Comparison of ENCODE assay signal across 18 cellular contexts in the genomic region with DNA sequence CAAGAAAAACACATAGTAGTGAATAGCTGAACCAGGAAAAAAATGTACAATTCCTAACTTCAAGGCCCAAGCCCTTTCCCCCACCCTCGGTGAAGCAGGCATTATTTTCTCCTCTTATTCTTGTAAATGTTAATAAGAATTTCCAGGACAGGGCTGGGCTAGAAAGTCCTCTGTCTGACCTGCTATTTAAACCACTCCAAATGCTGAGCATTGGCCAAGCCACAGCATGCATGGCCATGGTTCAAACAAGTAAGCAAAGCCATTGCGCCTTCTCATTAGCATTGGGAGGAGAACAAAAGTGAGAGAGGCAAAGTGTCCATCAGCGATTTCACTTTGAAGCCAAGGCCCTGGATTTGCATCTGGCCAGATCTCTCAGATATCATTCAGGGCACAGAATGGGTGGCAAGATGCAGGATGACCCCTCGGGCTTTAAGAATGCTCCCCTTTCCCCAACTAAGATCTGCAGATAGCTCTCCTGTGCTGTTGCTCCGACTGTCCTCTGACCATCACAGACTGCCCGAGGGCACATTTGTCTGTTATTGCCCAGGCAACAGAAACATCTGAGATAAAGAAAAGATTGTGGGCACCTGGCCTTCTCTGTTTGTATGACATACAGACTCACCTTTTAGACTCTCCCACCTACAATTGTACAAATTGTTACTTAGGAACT. TPM values are rescaled to one million over a fixed set of nuclear protein-coding genes. Genes with fewer than 3 reads are reported as not detected.
DNase-seq lines count a peak whose midpoint lies in the region; ATAC-seq and TF ChIP-seq lines count a peak whose summit lies in the region.
"Had no signal": no experiment of that assay in that cellular context is flagged by ENCODE, and none has a peak within 500 bp of the region (broad histone marks: within the 10 kb centered on the region; RNA-seq: fewer than 3 reads in every experiment).

No MANE protein-coding gene starts in this region.

- H3K4me3 ChIP-seq in right atrium auricular region: no peak overlapping the region
- H3K4me3 ChIP-seq: dorsolateral prefrontal cortex, pancreas, testis had no signal

- H3K27me3 Mint-ChIP-seq in HFFc6 (ENCODE audit: insufficient read depth): peaks cover 7% of the 10 kb centered on the region

- TF ChIP-seq CTCF in right atrium auricular region (IDR thresholded peaks at IDR 0.05) (no peak), HFFc6 (IDR thresholded peaks at IDR 0.05) (no peak)

- no peaks in the 10 kb centered on the region for H3K9me3 ChIP-seq in right atrium auricular region
- H3K9me3 ChIP-seq: pancreas, testis had no signal

- H3K4me1 Mint-ChIP-seq in HFFc6 (ENCODE audit: low read depth): no peaks in the 10 kb centered on the region

- intact Hi-C loops in Right ventricle myocardium inferior (cut with DNase I): no loop called here

- H3K4me1 ChIP-seq in right atrium auricular region: no peaks in the 10 kb centered on the region
- H3K4me1 ChIP-seq: foreskin keratinocyte, pancreas, testis had no signal

- no peak overlapping the region for H3K27ac Mint-ChIP-seq in HFFc6
- H3K27ac Mint-ChIP-seq: activated T-cell treated with anti-CD3 and anti-CD28 coated beads, Interleukin-2, amount 50 U/mL, for 72 hours had no signal

- no peak for DNase-seq in Right ventricle myocardium inferior (ENCODE audit: missing footprints)
- DNase-seq in right atrium auricular region (ENCODE audit: low spot score): no peak
- DNase-seq in NCI-H69 (lab: John Stamatoyannopoulos, UW): peak; percentile 93
- peak; percentile 88 for DNase-seq in fibroblast of peridontal ligament (ENCODE audit: extremely low read depth)
- peak; percentile 63 for DNase-seq in stromal cell of bone marrow (ENCODE audit: low read depth)
- DNase-seq in HFFc6: no peak
- DNase-seq: activated CD4-positive, alpha-beta T cell treated with anti-CD3 and anti-CD28 coated beads, Interleukin-2, amount 50 U/mL, for 1 hour; activated T-cell treated with anti-CD3 and anti-CD28 coated beads, Interleukin-2, amount 50 U/mL, for 72 hours; amniotic stem cell; foreskin keratinocyte; NCI-H1105; pancreas; stimulated activated CD4-positive, alpha-beta T cell treated with anti-CD3 and anti-CD28 coated beads, Interleukin-15, amount 100 ng/mL, for 24 hours; testis had no signal

- no peak overlapping the region for H3K4me3 Mint-ChIP-seq in HFFc6
- H3K4me3 Mint-ChIP-seq: activated T-cell treated with anti-CD3 and anti-CD28 coated beads, Interleukin-2, amount 50 U/mL, for 72 hours had no signal

- no peaks in the 10 kb centered on the region for H3K27me3 ChIP-seq in right atrium auricular region
- H3K27me3 ChIP-seq: dorsolateral prefrontal cortex, foreskin keratinocyte, pancreas, testis had no signal

- no peaks in the 10 kb centered on the region for H3K9me3 Mint-ChIP-seq in HFFc6

- H3K36me3 Mint-ChIP-seq in HFFc6 (ENCODE audit: low read depth): 0 out of 2 replicates have a peak, but pooled peaks cover 8% of the 10 kb centered on the region

- ATAC-seq in Right ventricle myocardium inferior (peak; percentile 60), GM19035 (IDR thresholded peaks at IDR 0.05; ENCODE audit: unreplicated experiment) (no peak), HG02884 (IDR thresholded peaks at IDR 0.05; ENCODE audit: unreplicated experiment) (no peak)
- ATAC-seq: activated T-cell treated with anti-CD3 and anti-CD28 coated beads, Interleukin-2, amount 50 U/mL, for 72 hours; foreskin keratinocyte; HepG2; pancreas had no signal

- no peak overlapping the region for H3K27ac ChIP-seq in right atrium auricular region
- H3K27ac ChIP-seq: foreskin keratinocyte, pancreas, testis had no signal

- no peaks in the 10 kb centered on the region for H3K36me3 ChIP-seq in right atrium auricular region
- H3K36me3 ChIP-seq: pancreas had no signal

RNA-seq across cellular contexts. Expression of a gene that starts 46.3 kb away (rescaled TPM):
- total RNA-seq in Right ventricle myocardium inferior (0.14 TPM), right atrium auricular region (1 to 10 TPM in 1 of 2 donors, under 1 TPM in 1; 0.22 to 2.9 TPM)
- total RNA-seq in HFFc6 (2021; fragmentation: NEBNext Ultra II Directional; extraction: Animal tissue kit (Norgen Biotek cat#: 25700)): 10 to 100 TPM in 5 of 6 experiments, 1 to 10 TPM in 1; 5.8 to 53.2 (median 48.3) TPM

Comparison
In these comparisons a context has a peak if more than half of its experiments do, and no peak if none do; other contexts are left out.
1. DNase-seq: peak in NCI-H69 (single experiment), fibroblast of peridontal ligament (single experiment) and stromal cell of bone marrow (single experiment); none in Right ventricle myocardium inferior (single experiment), right atrium auricular region (single experiment) and HFFc6 (single experiment).